Comparison of ENCODE assay signal across 1 cellular context in the genomic region with DNA sequence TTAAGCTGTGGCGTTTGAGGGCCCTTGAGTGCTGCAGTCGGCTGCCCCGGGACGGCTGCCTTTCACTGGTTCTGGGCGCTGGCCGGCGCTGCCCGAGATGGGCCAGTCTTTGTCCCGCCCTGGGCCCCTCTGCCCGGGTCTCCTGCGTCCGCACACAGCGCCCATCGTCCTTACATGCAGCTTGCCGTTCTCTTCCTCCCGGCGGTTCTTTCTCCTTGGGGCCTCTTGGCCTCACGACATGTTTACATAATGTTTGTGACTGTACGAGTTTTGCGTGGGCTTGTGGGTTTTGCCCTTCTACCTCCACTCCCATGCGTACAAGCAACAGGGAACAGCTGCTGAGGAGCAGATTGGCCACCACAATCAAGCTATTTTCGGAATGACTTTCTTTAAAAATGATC.
TF ChIP-seq lines count a peak whose summit lies in the region.

No MANE protein-coding gene starts in this region.

TF ChIP-seq in HCT116, 20 proteins besides CTCF, POLR2A, EP300 and RAD21 (continued from another document):
- TF ChIP-seq, protein P1, sequence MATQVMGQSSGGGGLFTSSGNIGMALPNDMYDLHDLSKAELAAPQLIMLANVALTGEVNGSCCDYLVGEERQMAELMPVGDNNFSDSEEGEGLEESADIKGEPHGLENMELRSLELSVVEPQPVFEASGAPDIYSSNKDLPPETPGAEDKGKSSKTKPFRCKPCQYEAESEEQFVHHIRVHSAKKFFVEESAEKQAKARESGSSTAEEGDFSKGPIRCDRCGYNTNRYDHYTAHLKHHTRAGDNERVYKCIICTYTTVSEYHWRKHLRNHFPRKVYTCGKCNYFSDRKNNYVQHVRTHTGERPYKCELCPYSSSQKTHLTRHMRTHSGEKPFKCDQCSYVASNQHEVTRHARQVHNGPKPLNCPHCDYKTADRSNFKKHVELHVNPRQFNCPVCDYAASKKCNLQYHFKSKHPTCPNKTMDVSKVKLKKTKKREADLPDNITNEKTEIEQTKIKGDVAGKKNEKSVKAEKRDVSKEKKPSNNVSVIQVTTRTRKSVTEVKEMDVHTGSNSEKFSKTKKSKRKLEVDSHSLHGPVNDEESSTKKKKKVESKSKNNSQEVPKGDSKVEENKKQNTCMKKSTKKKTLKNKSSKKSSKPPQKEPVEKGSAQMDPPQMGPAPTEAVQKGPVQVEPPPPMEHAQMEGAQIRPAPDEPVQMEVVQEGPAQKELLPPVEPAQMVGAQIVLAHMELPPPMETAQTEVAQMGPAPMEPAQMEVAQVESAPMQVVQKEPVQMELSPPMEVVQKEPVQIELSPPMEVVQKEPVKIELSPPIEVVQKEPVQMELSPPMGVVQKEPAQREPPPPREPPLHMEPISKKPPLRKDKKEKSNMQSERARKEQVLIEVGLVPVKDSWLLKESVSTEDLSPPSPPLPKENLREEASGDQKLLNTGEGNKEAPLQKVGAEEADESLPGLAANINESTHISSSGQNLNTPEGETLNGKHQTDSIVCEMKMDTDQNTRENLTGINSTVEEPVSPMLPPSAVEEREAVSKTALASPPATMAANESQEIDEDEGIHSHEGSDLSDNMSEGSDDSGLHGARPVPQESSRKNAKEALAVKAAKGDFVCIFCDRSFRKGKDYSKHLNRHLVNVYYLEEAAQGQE (IDR thresholded peaks at IDR 0.05; ENCODE audit: low read depth), result no peak
- no peak for TF ChIP-seq ELF1 (IDR thresholded peaks at IDR 0.05; ENCODE audit: borderline replicate concordance, low read depth)
- TF ChIP-seq SRF (IDR thresholded peaks at IDR 0.05; ENCODE audit: low read depth), result no peak
- no peak for TF ChIP-seq JUND (IDR thresholded peaks at IDR 0.05)
- no peak for TF ChIP-seq EZH2 (IDR thresholded peaks at IDR 0.05)
- no peak for TF ChIP-seq POLR2AphosphoS5 (IDR thresholded peaks at IDR 0.05; ENCODE audit: low read depth, low read length)
- TF ChIP-seq ZFX (IDR thresholded peaks at IDR 0.05), result no peak
- TF ChIP-seq CBX3 (IDR thresholded peaks at IDR 0.05; ENCODE audit: low read depth), result no peak
- TF ChIP-seq EGR1 (IDR thresholded peaks at IDR 0.05; ENCODE audit: low read depth), result no peak
- TF ChIP-seq CEBPB (IDR thresholded peaks at IDR 0.05; ENCODE audit: low read depth), result no peak
- TF ChIP-seq SP1 (IDR thresholded peaks at IDR 0.05; ENCODE audit: low read depth), result no peak
- TF ChIP-seq YY1 (IDR thresholded peaks at IDR 0.05; ENCODE audit: extremely low read depth, insufficient replicate concordance, low read depth, low read length), result no peak
- TF ChIP-seq ZNF274 (IDR thresholded peaks at IDR 0.05; ENCODE audit: low read depth, low read length), result no peak
